Comparison of ENCODE assay signal across 12 cellular contexts in genomic region chr13:37492741-37493514, GRCh38.
DNase-seq lines count a peak whose midpoint lies in the region; ATAC-seq, FAIRE-seq and TF ChIP-seq lines count a peak whose summit lies in the region.
"Had no signal": no experiment of that assay in that cellular context is flagged by ENCODE, and none has a peak within 500 bp of the region (broad histone marks: within the 10 kb centered on the region; RNA-seq: fewer than 3 reads in every experiment).

No MANE protein-coding gene starts in this region.

- DNase-seq in HFF-Myc (ENCODE audit: extremely low read depth, low read depth) (peak; percentile 61), amniotic stem cell (lab: John Stamatoyannopoulos, UW) (peak; percentile 21), glomerular visceral epithelial cell (ENCODE audit: extremely low spot score) (peak; percentile 87), urothelium cell line (ENCODE audit: low spot score) (peak; percentile 43), T-cell (no peak), Kasumi-1 (lab: John Stamatoyannopoulos, UW) (no peak)
- DNase-seq: adrenal gland, mucosa of descending colon, NCI-H1694, NCI-H82 had no signal

- ATAC-seq in GM18511 (IDR thresholded peaks at IDR 0.05; ENCODE audit: unreplicated experiment) (no peak), T-cell (replicated peaks in 1 of 4) (no peak)
- ATAC-seq: GM23338, mucosa of descending colon had no signal

- TF ChIP-seq CTCF in HFF-Myc (IDR thresholded peaks at IDR 0.05; ENCODE audit: low read depth, low read length, missing control alignments) = no peak

- POLR2A ChIA-PET in T-cell (lab: Charles Lee) = no interaction called here

- CTCF ChIA-PET in T-cell (lab: Charles Lee) = no interaction called here

- no peak overlapping the region for H3K4me3 ChIP-seq in HFF-Myc (replicated peaks; ENCODE audit: low read depth, low read length)
- H3K4me3 ChIP-seq: adrenal gland, GM23338, mucosa of descending colon had no signal

- no peaks in the 10 kb centered on the region for H3K36me3 Mint-ChIP-seq in T-cell

- no peak overlapping the region for H3K27ac Mint-ChIP-seq in T-cell
- H3K27ac Mint-ChIP-seq: GM23338 had no signal

- H3K27me3 Mint-ChIP-seq in T-cell = no peaks in the 10 kb centered on the region

- H3K4me1 Mint-ChIP-seq in T-cell = no peaks in the 10 kb centered on the region

- no peak overlapping the region for H3K4me3 Mint-ChIP-seq in T-cell
- H3K4me3 Mint-ChIP-seq: GM23338 had no signal

- FAIRE-seq in urothelium cell line (lab: Jason Lieb, UNC) = no peak

- H3K9me3 Mint-ChIP-seq in T-cell = peaks cover 0 to 11% (median 6%) of the 10 kb centered on the region in 3 donors
- H3K9me3 Mint-ChIP-seq: GM23338 had no signal

Comparison
In these comparisons a context has a peak if more than half of its experiments do, and no peak if none do; other contexts are left out.
1. DNase-seq: peak in HFF-Myc (single experiment), amniotic stem cell (single experiment), glomerular visceral epithelial cell (single experiment) and urothelium cell line (single experiment); none in T-cell (0 of 34) and Kasumi-1 (0 of 2).